Comparison of ENCODE assay signal across 8 cellular contexts in genomic region chr10:13298748-13299436, GRCh38. TPM values are rescaled to one million over a fixed set of nuclear protein-coding genes. Genes with fewer than 3 reads are reported as not detected.
A peak's percentile ranks its signal among the peaks of the same experiment; 100 is the strongest.
DNase-seq lines count a peak whose midpoint lies in the region; ATAC-seq, FAIRE-seq and TF ChIP-seq lines count a peak whose summit lies in the region.

No MANE protein-coding gene starts in this region.

- H3K27ac ChIP-seq in HepG2 (ENCODE audit: extremely low read length, insufficient read depth, low read length) (peak overlapping the region; percentile 96), testis (peak overlapping the region; percentile 97 to 99)

- H3K4me3 ChIP-seq in adipocyte (ENCODE audit: low read length) (peak overlapping the region; percentile 87), HepG2 (replicated peaks in 1 of 3; ENCODE audit: insufficient read depth in 1 of 3, low read depth in 2 of 3, low read length in 3 of 3) (peak overlapping the region; percentile 70 to 79 (median 74)), testis (peak overlapping the region; percentile 87 to 92)

- TF ChIP-seq RAD21 in HepG2 (CRISPR knock-in tag; IDR thresholded peaks at IDR 0.05): no peak

- peak overlapping the region; percentile 70 for H3K4me3 Mint-ChIP-seq in activated CD4-positive, alpha-beta T cell treated with anti-CD3 and anti-CD28 coated beads, Interleukin-2, amount 10 ng/mL, durations not matched to agents 7 days and 5 days

- H3K79me2 ChIP-seq in HepG2 (ENCODE audit: insufficient read depth, low read length): no peaks in the 10 kb centered on the region

- no peaks in the 10 kb centered on the region for H3K27me3 Mint-ChIP-seq in activated CD4-positive, alpha-beta T cell treated with anti-CD3 and anti-CD28 coated beads, Interleukin-2, amount 10 ng/mL, durations not matched to agents 7 days and 5 days

- in situ Hi-C loops in HepG2 (cut with HindIII; ENCODE audit: extremely low pct_ligation_motif_present, low pct_unique_long_range_greater_than_20kb): no loop called here

- H3K36me3 ChIP-seq in adipocyte (ENCODE audit: control insufficient read depth, insufficient read depth, low read length, severe bottlenecking) (peaks cover 10% of the 10 kb centered on the region), HepG2 (replicated peaks in 1 of 2; ENCODE audit: control insufficient read depth in 1 of 2, insufficient read depth in 2 of 2, low read length in 2 of 2) (peaks cover 0 to 7% of the 10 kb centered on the region in 2 experiments; a peak in 1 of 5 replicates), testis (ENCODE audit: low read depth, missing control alignments) (no peaks in the 10 kb centered on the region)

- H3K27me3 ChIP-seq in adipocyte (replicated peaks; ENCODE audit: control insufficient read depth, insufficient read depth, low read length) (no peaks in the 10 kb centered on the region), HepG2 (ENCODE audit: control insufficient read depth in 1 of 2, insufficient read depth in 2 of 2, low read length in 2 of 2) (no peaks in the 10 kb centered on the region), testis (no peaks in the 10 kb centered on the region)

- H4K20me1 ChIP-seq in HepG2 (ENCODE audit: insufficient read depth, low read length): no peaks in the 10 kb centered on the region

- H3K27ac Mint-ChIP-seq in activated CD4-positive, alpha-beta T cell treated with anti-CD3 and anti-CD28 coated beads, Interleukin-2, amount 10 ng/mL, durations not matched to agents 7 days and 5 days: peak overlapping the region; percentile 82

- BruUV-seq in HepG2 (replicated peaks; lab: Mats Ljungman, UMichigan): no TSS peak

- CTCF ChIA-PET in activated CD4-positive, alpha-beta T cell treated with anti-CD3 and anti-CD28 coated beads, Interleukin-2, amount 10 ng/mL, durations not matched to agents 7 days and 5 days (lab: Charles Lee): interaction anchor here (0.5 to 1.4 kb wide), 2 partner anchors 136 to 1213 kb away, joined by 3 to 6 read pairs; no protein-coding TSS in a partner anchor
- CTCF ChIA-PET in HepG2 (lab: Yijun Ruan, JAX; ENCODE audit: low intra/inter-chr PET ratio, low total read pairs): no interaction called here

- H2AFZ ChIP-seq in HepG2 (ENCODE audit: low read length): no peak overlapping the region

- H3K36me3 Mint-ChIP-seq in activated CD4-positive, alpha-beta T cell treated with anti-CD3 and anti-CD28 coated beads, Interleukin-2, amount 10 ng/mL, durations not matched to agents 7 days and 5 days (ENCODE audit: low read depth): peaks cover 1% of the 10 kb centered on the region

- intact Hi-C loops in HepG2 (cut with micrococcal nuclease; ENCODE audit: unreplicated experiment) (no loop called here), testis (cut with DNase I; ENCODE audit: low total_unique reads) (no loop called here)

- H3K4me1 Mint-ChIP-seq in activated CD4-positive, alpha-beta T cell treated with anti-CD3 and anti-CD28 coated beads, Interleukin-2, amount 10 ng/mL, durations not matched to agents 7 days and 5 days: peaks cover 25% of the 10 kb centered on the region

- peak overlapping the region; percentile 91 for H3K4me2 ChIP-seq in HepG2 (ENCODE audit: low read depth, low read length)

- POLR2A ChIA-PET in activated CD4-positive, alpha-beta T cell treated with anti-CD3 and anti-CD28 coated beads, Interleukin-2, amount 10 ng/mL, durations not matched to agents 7 days and 5 days (lab: Charles Lee): interaction anchor here (0.6 kb wide), 1 partner anchor 50 kb away, joined by 3 read pairs; no protein-coding TSS in a partner anchor
- POLR2A ChIA-PET in HepG2 (lab: Yijun Ruan, JAX): interaction anchor here (0.7 to 5.9 kb wide), 14 partner anchors 7 to 137 kb away, joined by 3 to 109 read pairs (median 6); partner anchors contain the start of gene MCM10

- DNase-seq in activated CD4-positive, alpha-beta T cell treated with anti-CD3 and anti-CD28 coated beads, Interleukin-2, amount 10 ng/mL, durations not matched to agents 7 days and 5 days: no peak
- DNase-seq in activated CD4-positive, alpha-beta T cell treated with anti-CD3 and anti-CD28 coated beads for 1 hour: no peak
- DNase-seq in adipocyte (ENCODE audit: low read depth): no peak
- DNase-seq in HepG2 (ENCODE audit: low spot score): no peak
- DNase-seq in testis: no peak
- no peak for DNase-seq in cerebellum (ENCODE audit: low spot score)
- no peak for DNase-seq in EL

- H3K4me1 ChIP-seq in adipocyte (ENCODE audit: control insufficient read depth, insufficient read depth, low read length) (peaks cover 11% of the 10 kb centered on the region), HepG2 (ENCODE audit: insufficient read depth, low read length) (peaks cover 35% of the 10 kb centered on the region), testis (peaks cover 9% of the 10 kb centered on the region)

- peak; percentile 47 for FAIRE-seq in HepG2 (lab: Jason Lieb, UNC)

- TF ChIP-seq CTCF in HepG2 (CRISPR knock-in tag; IDR thresholded peaks at IDR 0.05) (0 out of 2 replicates have a peak, but pooled peaks have one; percentile 7), testis (IDR thresholded peaks at IDR 0.05) (no peak)

- no peaks in the 10 kb centered on the region for H3K9me3 Mint-ChIP-seq in activated CD4-positive, alpha-beta T cell treated with anti-CD3 and anti-CD28 coated beads, Interleukin-2, amount 10 ng/mL, durations not matched to agents 7 days and 5 days

- peak in 1 of 2 experiments; percentile 33; a peak in 1 of 4 replicates for TF ChIP-seq EP300 in HepG2 (IDR thresholded peaks at IDR 0.05; ENCODE audit: low read depth in 2 of 2, low read length in 2 of 2)
- TF ChIP-seq EP300 in HepG2 (CRISPR knock-in tag; IDR thresholded peaks at IDR 0.05; ENCODE audit: borderline replicate concordance): no peak

- H3K9me3 ChIP-seq in adipocyte (ENCODE audit: control insufficient read depth, low read length) (no peaks in the 10 kb centered on the region), HepG2 (ENCODE audit: low read length) (no peaks in the 10 kb centered on the region), testis (no peaks in the 10 kb centered on the region)

- WGBS in HepG2 (ENCODE audit: low lambda C conversion rate): 30% methylated on average over 20 of the region's 20 CpGs
- WGBS in testis, 2 donors: 22 to 29% methylated on average over 20 of the region's 20 CpGs

- H3K9ac ChIP-seq in adipocyte (ENCODE audit: low read length) (peak overlapping the region; percentile 92), HepG2 (ENCODE audit: insufficient read depth, low read depth, low read length) (peak overlapping the region; percentile 91)

- ATAC-seq in HepG2 (no peak), HG02798 (IDR thresholded peaks at IDR 0.05; ENCODE audit: poor library complexity, unreplicated experiment) (no peak)

- TF ChIP-seq POLR2A in HepG2 (IDR thresholded peaks at IDR 0.05; ENCODE audit: insufficient read depth in 1 of 2, low read depth in 2 of 2, low read length in 2 of 2) (no peak; a peak in 1 of 4 replicates), testis (IDR thresholded peaks at IDR 0.05) (no peak)

RNA-seq across cellular contexts. Expression of gene PHYH, which starts 1.0 kb away (rescaled TPM):
- 10 to 100 TPM in 1 of 2 experiments, 1 to 10 TPM in 1; 9.8 to 12.0 TPM for total RNA-seq in activated CD4-positive, alpha-beta T cell treated with anti-CD3 and anti-CD28 coated beads, Interleukin-2, amount 10 ng/mL, durations not matched to agents 7 days and 5 days
- total RNA-seq in HepG2 (2016; rRNA removed; fragmentation: Illumina TruSeq; extraction: Trizol) (34.5 and 47.9 TPM in 2 replicates), testis (10 to 100 TPM; 27.2 to 33.1 TPM), cerebellum (11.2 TPM)
- 17.6 and 21.7 TPM in 2 replicates for total RNA-seq in HepG2 (2016; cell fraction: cytosol; rRNA removed; fragmentation: Illumina TruSeq; extraction: Trizol; ENCODE audit: low read depth)
- total RNA-seq in HepG2 (2016; cell fraction: insoluble cytoplasmic fraction; rRNA removed; fragmentation: Illumina TruSeq; extraction: Trizol): 36.1 and 49.8 TPM in 2 replicates
- 20.3 and 22.2 TPM in 2 replicates for total RNA-seq in HepG2 (2016; cell fraction: membrane; rRNA removed; fragmentation: Illumina TruSeq; extraction: Trizol)
- total RNA-seq in HepG2 (2016; cell fraction: nucleus; rRNA removed; fragmentation: Illumina TruSeq; extraction: Trizol): 18.4 and 18.8 TPM in 2 replicates
- polyA plus RNA-seq in HepG2 (2011; rRNA removed) (27.2 and 37.4 TPM in 2 replicates), testis (ENCODE audit: insufficient read depth, low read depth, low replicate concordance) (31.1 TPM)
- polyA plus RNA-seq in HepG2 (2011; cell fraction: cytosol; rRNA removed): 27.7 and 38.9 TPM in 2 replicates
- polyA plus RNA-seq in HepG2 (2011; cell fraction: nucleus; rRNA removed): 12.7 and 24.3 TPM in 2 replicates
- 47.7 and 75.4 TPM in 2 replicates for polyA plus RNA-seq in HepG2 (2012)
- 14.6 and 17.7 TPM in 2 replicates for polyA plus RNA-seq in HepG2 (2016; cell fraction: cytosol; fragmentation: Illumina TruSeq; extraction: Trizol; ENCODE audit: low read depth)
- polyA plus RNA-seq in HepG2 (2016; cell fraction: insoluble cytoplasmic fraction; fragmentation: Illumina TruSeq; extraction: Trizol; ENCODE audit: low read depth): 78.2 and 81.4 TPM in 2 replicates
- 22.5 and 25.2 TPM in 2 replicates for polyA plus RNA-seq in HepG2 (2016; cell fraction: membrane; fragmentation: Illumina TruSeq; extraction: Trizol; ENCODE audit: low read depth)
- 38.1 and 38.4 TPM in 2 replicates for polyA plus RNA-seq in HepG2 (2016; cell fraction: nucleus; fragmentation: Illumina TruSeq; extraction: Trizol; ENCODE audit: insufficient read depth, low read depth)
- 7.2 and 13.5 TPM in 2 replicates for polyA minus RNA-seq in HepG2 (2011; rRNA and poly(A)+ RNA removed; ENCODE audit: low replicate concordance)
- 9.4 and 13.2 TPM in 2 replicates for polyA minus RNA-seq in HepG2 (2011; cell fraction: cytosol; rRNA and poly(A)+ RNA removed)
- 12.2 and 17.8 TPM in 2 replicates for polyA minus RNA-seq in HepG2 (2011; cell fraction: nucleus; rRNA and poly(A)+ RNA removed)

RNA-seq across cellular contexts. Expression of gene SEPHS1, which starts 49.2 kb away (rescaled TPM):
- 10 to 100 TPM; 74.4 to 74.9 TPM for total RNA-seq in activated CD4-positive, alpha-beta T cell treated with anti-CD3 and anti-CD28 coated beads, Interleukin-2, amount 10 ng/mL, durations not matched to agents 7 days and 5 days
- total RNA-seq in HepG2 (2016; rRNA removed; fragmentation: Illumina TruSeq; extraction: Trizol): 61.5 and 76.0 TPM in 2 replicates
- total RNA-seq in HepG2 (2016; cell fraction: cytosol; rRNA removed; fragmentation: Illumina TruSeq; extraction: Trizol; ENCODE audit: low read depth): 81.7 and 82.0 TPM in 2 replicates
- 64.7 and 68.6 TPM in 2 replicates for total RNA-seq in HepG2 (2016; cell fraction: insoluble cytoplasmic fraction; rRNA removed; fragmentation: Illumina TruSeq; extraction: Trizol)
- 145 and 152 TPM in 2 replicates for total RNA-seq in HepG2 (2016; cell fraction: membrane; rRNA removed; fragmentation: Illumina TruSeq; extraction: Trizol)
- 26.6 and 33.5 TPM in 2 replicates for total RNA-seq in HepG2 (2016; cell fraction: nucleus; rRNA removed; fragmentation: Illumina TruSeq; extraction: Trizol)
- polyA plus RNA-seq in HepG2 (2011; rRNA removed): 52.3 and 57.8 TPM in 2 replicates
- polyA plus RNA-seq in HepG2 (2011; cell fraction: cytosol; rRNA removed): 37.6 and 45.1 TPM in 2 replicates
- 19.5 and 19.9 TPM in 2 replicates for polyA plus RNA-seq in HepG2 (2011; cell fraction: nucleus; rRNA removed)
- polyA plus RNA-seq in HepG2 (2012): 32.9 and 36.4 TPM in 2 replicates
- polyA plus RNA-seq in HepG2 (2016; cell fraction: cytosol; fragmentation: Illumina TruSeq; extraction: Trizol; ENCODE audit: low read depth): 167 and 171 TPM in 2 replicates
- polyA plus RNA-seq in HepG2 (2016; cell fraction: insoluble cytoplasmic fraction; fragmentation: Illumina TruSeq; extraction: Trizol; ENCODE audit: low read depth): 95.6 and 112 TPM in 2 replicates
- polyA plus RNA-seq in HepG2 (2016; cell fraction: membrane; fragmentation: Illumina TruSeq; extraction: Trizol; ENCODE audit: low read depth): 189 and 199 TPM in 2 replicates
- polyA plus RNA-seq in HepG2 (2016; cell fraction: nucleus; fragmentation: Illumina TruSeq; extraction: Trizol; ENCODE audit: insufficient read depth, low read depth): 67.4 and 69.2 TPM in 2 replicates
- 44.9 and 79.2 TPM in 2 replicates for polyA minus RNA-seq in HepG2 (2011; rRNA and poly(A)+ RNA removed; ENCODE audit: low replicate concordance)
- 26.9 and 32.6 TPM in 2 replicates for polyA minus RNA-seq in HepG2 (2011; cell fraction: cytosol; rRNA and poly(A)+ RNA removed)
- polyA minus RNA-seq in HepG2 (2011; cell fraction: nucleus; rRNA and poly(A)+ RNA removed): 18.8 and 19.8 TPM in 2 replicates
- total RNA-seq in testis: 10 to 100 TPM; 31.1 to 41.7 TPM
- polyA plus RNA-seq in testis (ENCODE audit: insufficient read depth, low read depth, low replicate concordance): 48.3 TPM
- 43.4 TPM for total RNA-seq in cerebellum
